In genomic region chr15:91271565-91272153, GRCh38 we compare ENCODE assay signal across 1 cellular context.
A peak's percentile ranks its signal among the peaks of the same experiment; 100 is the strongest.
TF ChIP-seq lines count a peak whose summit lies in the region.

No MANE protein-coding gene starts in this region.

TF ChIP-seq in HepG2, 621 proteins besides CTCF, POLR2A, EP300 and RAD21 (continued from another document):
- TF ChIP-seq ZNF142 (CRISPR knock-in tag; IDR thresholded peaks at IDR 0.05) (no peak), AKNA (CRISPR knock-in tag; IDR thresholded peaks at IDR 0.05; ENCODE audit: borderline replicate concordance) (no peak), SMC3 (IDR thresholded peaks at IDR 0.05; ENCODE audit: low read length) (peak; percentile 54)
TF ChIP-seq in HepG2: peak in this region for 3.
